Comparison of ENCODE assay signal across 8 cellular contexts in the genomic region with DNA sequence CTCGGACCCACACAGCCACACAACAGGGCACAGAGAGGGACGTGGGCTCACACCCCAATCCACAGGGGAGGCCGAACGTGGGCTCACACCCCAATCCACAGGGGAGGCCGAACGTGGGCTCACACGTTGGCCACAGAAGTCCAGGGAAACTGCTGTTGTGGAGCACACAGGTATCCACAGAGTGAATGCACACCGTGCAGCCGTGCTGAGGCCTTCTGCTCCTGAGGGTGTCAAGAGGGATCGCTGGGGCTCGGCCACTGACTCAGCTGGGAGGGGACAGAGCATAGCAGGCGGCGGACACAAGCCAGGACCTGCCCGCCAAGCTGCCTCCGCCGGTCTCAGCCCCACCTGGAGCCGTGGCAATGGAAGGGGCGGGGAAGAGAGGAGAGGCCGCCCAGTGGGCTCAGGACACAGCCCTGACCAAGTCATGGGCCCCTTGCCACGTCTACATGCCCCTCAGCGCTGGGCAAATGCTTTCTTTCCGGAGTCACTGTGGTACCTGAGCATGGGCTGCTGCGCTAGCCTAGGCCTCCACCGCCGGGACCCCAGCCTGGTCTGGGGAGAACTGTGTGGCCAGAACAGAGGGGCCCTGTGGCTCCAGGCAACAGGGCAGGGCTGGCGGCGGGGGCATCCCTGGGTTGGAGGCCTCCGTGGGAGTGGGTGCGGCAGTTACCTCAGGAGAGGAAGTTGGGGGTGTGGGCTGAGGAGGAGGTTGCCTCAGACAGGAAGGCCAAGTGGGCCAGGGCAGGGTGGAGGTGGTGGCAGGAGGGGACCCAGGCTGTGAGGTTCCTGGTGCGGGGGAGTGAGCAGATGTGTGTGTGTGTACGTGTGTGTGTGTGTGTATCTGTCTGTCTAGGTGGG. TPM values are rescaled to one million over a fixed set of nuclear protein-coding genes. Genes with fewer than 3 reads are reported as not detected.
A peak's percentile ranks its signal among the peaks of the same experiment; 100 is the strongest.
DNase-seq lines count a peak whose midpoint lies in the region; ATAC-seq and TF ChIP-seq lines count a peak whose summit lies in the region.

No MANE protein-coding gene starts in this region.

- peak; percentile 82 for DNase-seq in Right ventricle myocardium inferior (ENCODE audit: missing footprints)
- DNase-seq in right atrium auricular region (ENCODE audit: low spot score), result no peak
- peak; percentile 84 to 96 for DNase-seq in NOMO-1 (lab: John Stamatoyannopoulos, UW; ENCODE audit: unreplicated experiment in 2 of 2)
- peak; percentile 79 for DNase-seq in activated CD8-positive, alpha-beta memory T cell treated with anti-CD3 and anti-CD28 coated beads, Interleukin-2, amount 50 U/mL, for 48 hours
- peak in 4 of 5 donors; percentile 35 to 79 (median 62) for DNase-seq in heart left ventricle
- peak; percentile 71 for DNase-seq in stimulated activated CD4-positive, alpha-beta T cell treated with anti-CD3 and anti-CD28 coated beads, Interleukin-4, amount 100 ng/mL, for 24 hours
- DNase-seq in NCI-H1092 (lab: John Stamatoyannopoulos, UW), result no peak

- TF ChIP-seq CTCF in right atrium auricular region (IDR thresholded peaks at IDR 0.05) (no peak), heart left ventricle (IDR thresholded peaks at IDR 0.05) (no peak)

- H3K4me1 ChIP-seq in right atrium auricular region (peaks cover 0 to 9% of the 10 kb centered on the region in 2 donors), heart left ventricle (peaks cover 0 to 32% (median 4%) of the 10 kb centered on the region in 12 donors)

- no peaks in the 10 kb centered on the region for H3K9me3 ChIP-seq in right atrium auricular region
- H3K9me3 ChIP-seq in heart left ventricle, result no peaks in the 10 kb centered on the region

- H3K36me3 ChIP-seq in right atrium auricular region (no peaks in the 10 kb centered on the region), heart left ventricle (peaks cover 0 to 7% (median 0%) of the 10 kb centered on the region in 9 donors)

- WGBS in heart left ventricle, 4 donors, result 56 to 64% (median 59%) methylated on average over 14 to 31 of the region's 31 CpGs

- no peak overlapping the region for H3K27ac ChIP-seq in right atrium auricular region
- peak overlapping the region in 3 of 12 donors; percentile 29 to 88 (median 37) for H3K27ac ChIP-seq in heart left ventricle

- H3K4me3 ChIP-seq in right atrium auricular region, result no peak overlapping the region
- H3K4me3 ChIP-seq in heart left ventricle, result peak overlapping the region in 4 of 12 donors; percentile 16 to 60 (median 32)

- no peaks in the 10 kb centered on the region for H3K27me3 ChIP-seq in right atrium auricular region
- no peaks in the 10 kb centered on the region for H3K27me3 ChIP-seq in heart left ventricle

- ATAC-seq in Right ventricle myocardium inferior (peak; percentile 37), heart left ventricle (peak in 3 of 4 donors; percentile 21 to 75 (median 56)), HG03159 (IDR thresholded peaks at IDR 0.05; ENCODE audit: unreplicated experiment) (no peak)

- intact Hi-C loops in Right ventricle myocardium inferior (cut with DNase I) (no loop called here), heart left ventricle (cut with DNase I) (loop anchor here in 1 of 10 donors (5.0 kb wide), 1 partner anchor 36 kb away; no protein-coding TSS in a partner anchor)

- no peak for TF ChIP-seq POLR2A in heart left ventricle (IDR thresholded peaks at IDR 0.05)

RNA-seq across cellular contexts. Expression of a gene that starts 1.2 kb away (rescaled TPM):
- total RNA-seq in Right ventricle myocardium inferior (0.78 TPM), right atrium auricular region (1 to 10 TPM; 1.3 to 1.8 TPM), heart left ventricle (1 to 10 TPM in 2 of 9 donors, under 1 TPM in 6, not detected in 1; 0.23 to 6.0 (median 0.46) TPM)
- polyA plus RNA-seq in heart left ventricle, result 1 to 10 TPM in 1 of 2 donors, under 1 TPM in 1; 0.57 to 1.2 TPM

RNA-seq across cellular contexts. Expression of a gene that starts 21.0 kb away (rescaled TPM):
- total RNA-seq in Right ventricle myocardium inferior (17.9 TPM), right atrium auricular region (10 to 100 TPM; 13.6 to 24.3 TPM), heart left ventricle (10 to 100 TPM; 18.1 to 32.5 (median 25.9) TPM)
- polyA plus RNA-seq in heart left ventricle, result 10 to 100 TPM; 28.9 to 49.3 TPM

RNA-seq across cellular contexts. Expression of a gene that starts 23.8 kb away (rescaled TPM):
- total RNA-seq in Right ventricle myocardium inferior (51.3 TPM), right atrium auricular region (10 to 100 TPM; 31.3 to 42.1 TPM), heart left ventricle (10 to 100 TPM; 21.1 to 77.0 (median 36.5) TPM)
- 10 to 100 TPM; 48.6 to 64.3 TPM for polyA plus RNA-seq in heart left ventricle

RNA-seq across cellular contexts. Expression of a gene that starts 31.6 kb away (rescaled TPM):
- total RNA-seq in Right ventricle myocardium inferior, result 20.7 TPM
- 10 to 100 TPM; 21.1 to 36.6 TPM for total RNA-seq in right atrium auricular region
- total RNA-seq in heart left ventricle, result 100 to 1,000 TPM in 1 of 9 donors, 10 to 100 TPM in 5, 1 to 10 TPM in 3; 2.4 to 112 (median 31.9) TPM
- polyA plus RNA-seq in heart left ventricle, result 100 to 1,000 TPM in 1 of 2 donors, 10 to 100 TPM in 1; 60.8 to 141 TPM

RNA-seq across cellular contexts. Expression of a gene that starts 40.1 kb away (rescaled TPM):
- total RNA-seq in Right ventricle myocardium inferior, result not detected
- total RNA-seq in right atrium auricular region, result not detected
- not detected for total RNA-seq in heart left ventricle
- polyA plus RNA-seq in heart left ventricle, result not detected

Comparison
In these comparisons a context has a peak if more than half of its experiments do, and no peak if none do; other contexts are left out.
1. DNase-seq: peak in Right ventricle myocardium inferior (single experiment), NOMO-1 (2 of 2), activated CD8-positive, alpha-beta memory T cell treated with anti-CD3 and anti-CD28 coated beads, Interleukin-2, amount 50 U/mL, for 48 hours (single experiment), heart left ventricle (4 of 5) and stimulated activated CD4-positive, alpha-beta T cell treated with anti-CD3 and anti-CD28 coated beads, Interleukin-4, amount 100 ng/mL, for 24 hours (single experiment); none in right atrium auricular region (single experiment) and NCI-H1092 (single experiment).